Comparison of ENCODE assay signal across 1 cellular context in the genomic region with DNA sequence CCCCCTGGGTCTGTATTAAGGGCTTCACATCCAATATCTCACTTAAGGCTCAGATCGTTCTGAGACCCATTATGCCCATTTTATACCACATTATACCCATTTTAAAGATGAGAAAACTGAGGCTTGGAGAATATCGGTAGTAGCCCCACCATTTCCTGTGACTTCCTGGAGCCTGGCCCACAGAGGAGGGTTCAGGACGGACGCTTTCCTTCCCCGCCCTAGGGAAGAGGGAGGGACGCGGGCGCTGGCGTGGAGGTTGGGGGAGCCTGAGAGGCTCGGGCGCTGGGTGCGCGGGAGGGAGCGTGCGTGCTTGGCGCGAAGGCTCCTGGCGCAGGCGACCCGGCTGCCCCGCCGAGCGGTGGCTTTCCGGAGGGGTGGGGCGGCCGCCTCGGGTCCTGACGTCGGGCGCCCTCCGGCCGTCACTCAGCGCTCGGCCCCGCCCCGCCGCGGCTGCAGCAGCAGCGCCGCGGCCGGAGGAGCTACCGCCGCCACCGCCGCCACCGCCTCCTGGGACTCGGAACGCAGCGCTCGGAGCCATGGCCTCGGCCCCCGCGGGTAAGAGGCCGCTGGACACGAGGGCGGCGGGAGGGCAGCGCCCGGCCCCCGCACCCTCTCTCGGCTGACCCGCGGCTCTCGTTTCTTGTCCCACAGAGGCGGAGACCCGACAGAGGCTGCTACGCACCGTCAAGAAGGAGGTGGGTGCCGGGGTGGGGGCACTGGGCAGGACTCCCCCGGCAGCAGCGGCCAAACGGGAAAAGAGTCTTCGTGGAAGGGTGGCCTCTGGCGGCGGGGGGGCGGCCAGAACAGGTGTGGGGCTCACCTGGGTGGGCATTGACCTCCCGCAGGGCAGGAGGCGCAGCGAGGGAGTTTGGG.
A peak's percentile ranks its signal among the peaks of the same experiment; 100 is the strongest.
TF ChIP-seq lines count a peak whose summit lies in the region.

A gene with protein sequence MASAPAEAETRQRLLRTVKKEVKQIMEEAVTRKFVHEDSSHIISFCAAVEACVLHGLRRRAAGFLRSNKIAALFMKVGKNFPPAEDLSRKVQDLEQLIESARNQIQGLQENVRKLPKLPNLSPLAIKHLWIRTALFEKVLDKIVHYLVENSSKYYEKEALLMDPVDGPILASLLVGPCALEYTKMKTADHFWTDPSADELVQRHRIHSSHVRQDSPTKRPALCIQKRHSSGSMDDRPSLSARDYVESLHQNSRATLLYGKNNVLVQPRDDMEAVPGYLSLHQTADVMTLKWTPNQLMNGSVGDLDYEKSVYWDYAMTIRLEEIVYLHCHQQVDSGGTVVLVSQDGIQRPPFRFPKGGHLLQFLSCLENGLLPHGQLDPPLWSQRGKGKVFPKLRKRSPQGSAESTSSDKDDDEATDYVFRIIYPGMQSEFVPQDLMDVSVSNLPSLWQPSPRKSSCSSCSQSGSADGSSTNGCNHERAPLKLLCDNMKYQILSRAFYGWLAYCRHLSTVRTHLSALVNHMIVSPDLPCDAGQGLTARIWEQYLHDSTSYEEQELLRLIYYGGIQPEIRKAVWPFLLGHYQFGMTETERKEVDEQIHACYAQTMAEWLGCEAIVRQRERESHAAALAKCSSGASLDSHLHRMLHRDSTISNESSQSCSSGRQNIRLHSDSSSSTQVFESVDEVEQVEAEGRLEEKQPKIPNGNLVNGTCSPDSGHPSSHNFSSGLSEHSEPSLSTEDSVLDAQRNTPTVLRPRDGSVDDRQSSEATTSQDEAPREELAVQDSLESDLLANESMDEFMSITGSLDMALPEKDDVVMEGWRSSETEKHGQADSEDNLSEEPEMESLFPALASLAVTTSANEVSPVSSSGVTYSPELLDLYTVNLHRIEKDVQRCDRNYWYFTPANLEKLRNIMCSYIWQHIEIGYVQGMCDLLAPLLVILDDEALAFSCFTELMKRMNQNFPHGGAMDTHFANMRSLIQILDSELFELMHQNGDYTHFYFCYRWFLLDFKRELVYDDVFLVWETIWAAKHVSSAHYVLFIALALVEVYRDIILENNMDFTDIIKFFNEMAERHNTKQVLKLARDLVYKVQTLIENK (plus strand): TSS at position 422 of the 873 bp plus-strand sequence. CDS start 115 bp downstream, at position 537.

TF ChIP-seq in K562, 482 proteins besides CTCF, POLR2A, EP300 and RAD21 (continued from another document and continues in another):
- TF ChIP-seq MEF2D (tag; conservative IDR thresholded peaks at IDR 0.05; ENCODE audit: low read depth), result no peak
- peak; percentile 97 to 98 for TF ChIP-seq KDM1A (IDR thresholded peaks at IDR 0.05)
- no peak for TF ChIP-seq CREM (IDR thresholded peaks at IDR 0.05; ENCODE audit: low read depth)
- TF ChIP-seq FIP1L1 (IDR thresholded peaks at IDR 0.05; ENCODE audit: low read depth, low read length, poor library complexity, severe bottlenecking), result peak; percentile 27
- no peak for TF ChIP-seq ZNF561 (CRISPR knock-in tag; conservative IDR thresholded peaks at IDR 0.05)
- TF ChIP-seq RAD51 (IDR thresholded peaks at IDR 0.05; ENCODE audit: borderline replicate concordance, low read depth), result no peak; the same call in 1 of the 2 replicates
- no peak for TF ChIP-seq SMARCC2 (IDR thresholded peaks at IDR 0.05; ENCODE audit: low read depth)
- no peak for TF ChIP-seq FOXP1 (CRISPR knock-in tag; IDR thresholded peaks at IDR 0.05)
- TF ChIP-seq EWSR1 (IDR thresholded peaks at IDR 0.05; ENCODE audit: borderline replicate concordance, low read depth, partially characterized antibody), result no peak
- TF ChIP-seq, protein P1, sequence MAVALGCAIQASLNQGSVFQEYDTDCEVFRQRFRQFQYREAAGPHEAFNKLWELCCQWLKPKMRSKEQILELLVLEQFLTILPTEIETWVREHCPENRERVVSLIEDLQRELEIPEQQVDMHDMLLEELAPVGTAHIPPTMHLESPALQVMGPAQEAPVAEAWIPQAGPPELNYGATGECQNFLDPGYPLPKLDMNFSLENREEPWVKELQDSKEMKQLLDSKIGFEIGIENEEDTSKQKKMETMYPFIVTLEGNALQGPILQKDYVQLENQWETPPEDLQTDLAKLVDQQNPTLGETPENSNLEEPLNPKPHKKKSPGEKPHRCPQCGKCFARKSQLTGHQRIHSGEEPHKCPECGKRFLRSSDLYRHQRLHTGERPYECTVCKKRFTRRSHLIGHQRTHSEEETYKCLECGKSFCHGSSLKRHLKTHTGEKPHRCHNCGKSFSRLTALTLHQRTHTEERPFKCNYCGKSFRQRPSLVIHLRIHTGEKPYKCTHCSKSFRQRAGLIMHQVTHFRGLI (CRISPR knock-in tag; IDR thresholded peaks at IDR 0.05), result no peak
- no peak for TF ChIP-seq MLLT1 (IDR thresholded peaks at IDR 0.05)
- TF ChIP-seq HNRNPL (IDR thresholded peaks at IDR 0.05; ENCODE audit: low read depth, low read length), result no peak
- TF ChIP-seq PPARD (CRISPR knock-in tag; IDR thresholded peaks at IDR 0.05), result no peak
- TF ChIP-seq NFRKB (IDR thresholded peaks at IDR 0.05; ENCODE audit: low read depth), result no peak
- TF ChIP-seq, protein P2, sequence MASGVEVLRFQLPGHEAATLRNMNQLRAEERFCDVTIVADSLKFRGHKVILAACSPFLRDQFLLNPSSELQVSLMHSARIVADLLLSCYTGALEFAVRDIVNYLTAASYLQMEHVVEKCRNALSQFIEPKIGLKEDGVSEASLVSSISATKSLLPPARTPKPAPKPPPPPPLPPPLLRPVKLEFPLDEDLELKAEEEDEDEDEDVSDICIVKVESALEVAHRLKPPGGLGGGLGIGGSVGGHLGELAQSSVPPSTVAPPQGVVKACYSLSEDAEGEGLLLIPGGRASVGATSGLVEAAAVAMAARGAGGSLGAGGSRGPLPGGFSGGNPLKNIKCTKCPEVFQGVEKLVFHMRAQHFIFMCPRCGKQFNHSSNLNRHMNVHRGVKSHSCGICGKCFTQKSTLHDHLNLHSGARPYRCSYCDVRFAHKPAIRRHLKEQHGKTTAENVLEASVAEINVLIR (CRISPR knock-in tag; IDR thresholded peaks at IDR 0.05), result no peak
- TF ChIP-seq SNRNP70 (optimal IDR thresholded peaks at IDR 0.05; ENCODE audit: low read depth, low read length), result no peak
- TF ChIP-seq, protein P3, sequence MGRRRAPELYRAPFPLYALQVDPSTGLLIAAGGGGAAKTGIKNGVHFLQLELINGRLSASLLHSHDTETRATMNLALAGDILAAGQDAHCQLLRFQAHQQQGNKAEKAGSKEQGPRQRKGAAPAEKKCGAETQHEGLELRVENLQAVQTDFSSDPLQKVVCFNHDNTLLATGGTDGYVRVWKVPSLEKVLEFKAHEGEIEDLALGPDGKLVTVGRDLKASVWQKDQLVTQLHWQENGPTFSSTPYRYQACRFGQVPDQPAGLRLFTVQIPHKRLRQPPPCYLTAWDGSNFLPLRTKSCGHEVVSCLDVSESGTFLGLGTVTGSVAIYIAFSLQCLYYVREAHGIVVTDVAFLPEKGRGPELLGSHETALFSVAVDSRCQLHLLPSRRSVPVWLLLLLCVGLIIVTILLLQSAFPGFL (CRISPR knock-in tag; IDR thresholded peaks at IDR 0.05), result no peak
- TF ChIP-seq CXXC5 (CRISPR knock-in tag; IDR thresholded peaks at IDR 0.05), result peak; percentile 69
- TF ChIP-seq, protein P4, sequence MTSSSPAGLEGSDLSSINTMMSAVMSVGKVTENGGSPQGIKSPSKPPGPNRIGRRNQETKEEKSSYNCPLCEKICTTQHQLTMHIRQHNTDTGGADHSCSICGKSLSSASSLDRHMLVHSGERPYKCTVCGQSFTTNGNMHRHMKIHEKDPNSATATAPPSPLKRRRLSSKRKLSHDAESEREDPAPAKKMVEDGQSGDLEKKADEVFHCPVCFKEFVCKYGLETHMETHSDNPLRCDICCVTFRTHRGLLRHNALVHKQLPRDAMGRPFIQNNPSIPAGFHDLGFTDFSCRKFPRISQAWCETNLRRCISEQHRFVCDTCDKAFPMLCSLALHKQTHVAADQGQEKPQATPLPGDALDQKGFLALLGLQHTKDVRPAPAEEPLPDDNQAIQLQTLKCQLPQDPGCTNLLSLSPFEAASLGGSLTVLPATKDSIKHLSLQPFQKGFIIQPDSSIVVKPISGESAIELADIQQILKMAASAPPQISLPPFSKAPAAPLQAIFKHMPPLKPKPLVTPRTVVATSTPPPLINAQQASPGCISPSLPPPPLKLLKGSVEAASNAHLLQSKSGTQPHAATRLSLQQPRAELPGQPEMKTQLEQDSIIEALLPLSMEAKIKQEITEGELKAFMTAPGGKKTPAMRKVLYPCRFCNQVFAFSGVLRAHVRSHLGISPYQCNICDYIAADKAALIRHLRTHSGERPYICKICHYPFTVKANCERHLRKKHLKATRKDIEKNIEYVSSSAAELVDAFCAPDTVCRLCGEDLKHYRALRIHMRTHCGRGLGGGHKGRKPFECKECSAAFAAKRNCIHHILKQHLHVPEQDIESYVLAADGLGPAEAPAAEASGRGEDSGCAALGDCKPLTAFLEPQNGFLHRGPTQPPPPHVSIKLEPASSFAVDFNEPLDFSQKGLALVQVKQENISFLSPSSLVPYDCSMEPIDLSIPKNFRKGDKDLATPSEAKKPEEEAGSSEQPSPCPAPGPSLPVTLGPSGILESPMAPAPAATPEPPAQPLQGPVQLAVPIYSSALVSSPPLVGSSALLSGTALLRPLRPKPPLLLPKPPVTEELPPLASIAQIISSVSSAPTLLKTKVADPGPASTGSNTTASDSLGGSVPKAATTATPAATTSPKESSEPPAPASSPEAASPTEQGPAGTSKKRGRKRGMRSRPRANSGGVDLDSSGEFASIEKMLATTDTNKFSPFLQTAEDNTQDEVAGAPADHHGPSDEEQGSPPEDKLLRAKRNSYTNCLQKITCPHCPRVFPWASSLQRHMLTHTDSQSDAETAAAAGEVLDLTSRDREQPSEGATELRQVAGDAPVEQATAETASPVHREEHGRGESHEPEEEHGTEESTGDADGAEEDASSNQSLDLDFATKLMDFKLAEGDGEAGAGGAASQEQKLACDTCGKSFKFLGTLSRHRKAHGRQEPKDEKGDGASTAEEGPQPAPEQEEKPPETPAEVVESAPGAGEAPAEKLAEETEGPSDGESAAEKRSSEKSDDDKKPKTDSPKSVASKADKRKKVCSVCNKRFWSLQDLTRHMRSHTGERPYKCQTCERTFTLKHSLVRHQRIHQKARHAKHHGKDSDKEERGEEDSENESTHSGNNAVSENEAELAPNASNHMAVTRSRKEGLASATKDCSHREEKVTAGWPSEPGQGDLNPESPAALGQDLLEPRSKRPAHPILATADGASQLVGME (CRISPR knock-in tag; IDR thresholded peaks at IDR 0.05), result no peak
- no peak for TF ChIP-seq ZFPM2 (CRISPR knock-in tag; IDR thresholded peaks at IDR 0.05)
- no peak for TF ChIP-seq SMAD3 (CRISPR knock-in tag; conservative IDR thresholded peaks at IDR 0.05)
- no peak for TF ChIP-seq THAP12 (CRISPR knock-in tag; IDR thresholded peaks at IDR 0.05)
- TF ChIP-seq PTRF (tag; IDR thresholded peaks at IDR 0.05), result no peak
- peak; percentile 64; the same call in 1 of the 2 replicates for TF ChIP-seq ZNF24 (IDR thresholded peaks at IDR 0.05)
- no peak for TF ChIP-seq RBBP5 (IDR thresholded peaks at IDR 0.05; ENCODE audit: borderline replicate concordance, insufficient read depth, low read length, poor library complexity, severe bottlenecking)
- peak; percentile 62; the same call in 1 of the 2 replicates for TF ChIP-seq ZBTB1 (CRISPR knock-in tag; IDR thresholded peaks at IDR 0.05; ENCODE audit: borderline replicate concordance, low read depth)
- TF ChIP-seq, protein P5, sequence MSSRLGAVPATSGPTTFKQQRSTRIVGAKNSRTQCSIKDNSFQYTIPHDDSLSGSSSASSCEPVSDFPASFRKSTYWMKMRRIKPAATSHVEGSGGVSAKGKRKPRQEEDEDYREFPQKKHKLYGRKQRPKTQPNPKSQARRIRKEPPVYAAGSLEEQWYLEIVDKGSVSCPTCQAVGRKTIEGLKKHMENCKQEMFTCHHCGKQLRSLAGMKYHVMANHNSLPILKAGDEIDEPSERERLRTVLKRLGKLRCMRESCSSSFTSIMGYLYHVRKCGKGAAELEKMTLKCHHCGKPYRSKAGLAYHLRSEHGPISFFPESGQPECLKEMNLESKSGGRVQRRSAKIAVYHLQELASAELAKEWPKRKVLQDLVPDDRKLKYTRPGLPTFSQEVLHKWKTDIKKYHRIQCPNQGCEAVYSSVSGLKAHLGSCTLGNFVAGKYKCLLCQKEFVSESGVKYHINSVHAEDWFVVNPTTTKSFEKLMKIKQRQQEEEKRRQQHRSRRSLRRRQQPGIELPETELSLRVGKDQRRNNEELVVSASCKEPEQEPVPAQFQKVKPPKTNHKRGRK (tag; IDR thresholded peaks at IDR 0.05), result no peak
- TF ChIP-seq RB1 (IDR thresholded peaks at IDR 0.05; ENCODE audit: low read depth), result peak; percentile 71
- TF ChIP-seq, protein P6, sequence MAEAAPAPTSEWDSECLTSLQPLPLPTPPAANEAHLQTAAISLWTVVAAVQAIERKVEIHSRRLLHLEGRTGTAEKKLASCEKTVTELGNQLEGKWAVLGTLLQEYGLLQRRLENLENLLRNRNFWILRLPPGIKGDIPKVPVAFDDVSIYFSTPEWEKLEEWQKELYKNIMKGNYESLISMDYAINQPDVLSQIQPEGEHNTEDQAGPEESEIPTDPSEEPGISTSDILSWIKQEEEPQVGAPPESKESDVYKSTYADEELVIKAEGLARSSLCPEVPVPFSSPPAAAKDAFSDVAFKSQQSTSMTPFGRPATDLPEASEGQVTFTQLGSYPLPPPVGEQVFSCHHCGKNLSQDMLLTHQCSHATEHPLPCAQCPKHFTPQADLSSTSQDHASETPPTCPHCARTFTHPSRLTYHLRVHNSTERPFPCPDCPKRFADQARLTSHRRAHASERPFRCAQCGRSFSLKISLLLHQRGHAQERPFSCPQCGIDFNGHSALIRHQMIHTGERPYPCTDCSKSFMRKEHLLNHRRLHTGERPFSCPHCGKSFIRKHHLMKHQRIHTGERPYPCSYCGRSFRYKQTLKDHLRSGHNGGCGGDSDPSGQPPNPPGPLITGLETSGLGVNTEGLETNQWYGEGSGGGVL (CRISPR knock-in tag; IDR thresholded peaks at IDR 0.05), result no peak
- TF ChIP-seq HDAC2 (IDR thresholded peaks at IDR 0.05), result peak; percentile 98
- no peak for TF ChIP-seq ZC3H11A (IDR thresholded peaks at IDR 0.05; ENCODE audit: low read depth, low read length)
- peak; percentile 60 to 82 for TF ChIP-seq HDAC1 (IDR thresholded peaks at IDR 0.05)
